In genomic region chr2:8216397-8216796, GRCh38 we compare ENCODE assay signal across 17 cellular contexts.
"Had no signal": no experiment of that assay in that cellular context is flagged by ENCODE, and none has a peak within 500 bp of the region (broad histone marks: within the 10 kb centered on the region; RNA-seq: fewer than 3 reads in every experiment).

No MANE protein-coding gene starts in this region.

- H3K27ac ChIP-seq: dorsolateral prefrontal cortex, gastroesophageal sphincter, left lung, pancreas, SK-N-MC had no signal

- H3K9me3 Mint-ChIP-seq: activated naive CD8-positive, alpha-beta T cell treated with anti-CD3 and anti-CD28 coated beads, Interleukin-2, amount 50 U/mL, for 24 hours; stimulated activated naive B cell treated with anti-CD40 and anti-IgM and Interleukin-4, amounts not matched to agents 10 μg/mL and 1 μg/mL and 100 μg/mL, for 72 hours had no signal

- H3K4me3 ChIP-seq: dorsolateral prefrontal cortex, gastroesophageal sphincter, left lung, pancreas, SK-N-MC, tibial nerve, vagina had no signal

- H3K36me3 Mint-ChIP-seq: stimulated activated naive B cell treated with anti-CD40 and anti-IgM and Interleukin-4, amounts not matched to agents 10 μg/mL and 1 μg/mL and 100 μg/mL, for 72 hours had no signal

- H3K4me1 Mint-ChIP-seq: stimulated activated naive B cell treated with anti-CD40 and anti-IgM and Interleukin-4, amounts not matched to agents 10 μg/mL and 1 μg/mL and 100 μg/mL, for 72 hours had no signal

- H3K36me3 ChIP-seq: gastroesophageal sphincter, left lung, pancreas, tibial nerve, vagina had no signal

- ATAC-seq: activated naive CD8-positive, alpha-beta T cell treated with anti-CD3 and anti-CD28 coated beads, Interleukin-2, amount 50 U/mL, for 24 hours; activated T-helper 17 cell treated with anti-CD3 and anti-CD28 coated beads, Interleukin-2, amount 50 U/mL, for 72 hours; gastroesophageal sphincter; left lung; pancreas; stimulated activated naive B cell treated with anti-CD40 and anti-IgM and Interleukin-4, amounts not matched to agents 10 μg/mL and 1 μg/mL and 100 μg/mL, for 72 hours had no signal

- DNase-seq: activated CD4-positive, alpha-beta T cell treated with anti-CD3 and anti-CD28 coated beads, Interleukin-2, amount 50 U/mL, for 4 hours; activated CD4-positive, CD25-positive, alpha-beta regulatory T cell treated with anti-CD3 and anti-CD28 coated beads, Interleukin-2, amount 50 U/mL, for 72 hours; activated naive CD4-positive, alpha-beta T cell treated with Interleukin-2 at 50 U/mL for 16 hours; activated naive CD8-positive, alpha-beta T cell treated with anti-CD3 and anti-CD28 coated beads, Interleukin-2, amount 50 U/mL, for 24 hours; dorsolateral prefrontal cortex; islet precursor cell; left lung; pancreas; stimulated activated CD4-positive, alpha-beta T cell treated with anti-CD3 and anti-CD28 coated beads, Interleukin-2, amount 100 ng/mL, for 48 hours; stimulated activated naive B cell treated with anti-CD40 and anti-IgM and Interleukin-4, amounts not matched to agents 10 μg/mL and 1 μg/mL and 100 μg/mL, for 72 hours; T-helper 9 cell had no signal

- H3K9me3 ChIP-seq: gastroesophageal sphincter, left lung, pancreas, tibial nerve, vagina had no signal

- H3K4me1 ChIP-seq: left lung, pancreas had no signal

- H3K27me3 ChIP-seq: dorsolateral prefrontal cortex, gastroesophageal sphincter, left lung, pancreas, tibial nerve, vagina had no signal

- H3K27me3 Mint-ChIP-seq: activated naive CD8-positive, alpha-beta T cell treated with anti-CD3 and anti-CD28 coated beads, Interleukin-2, amount 50 U/mL, for 24 hours; activated T-helper 17 cell treated with anti-CD3 and anti-CD28 coated beads, Interleukin-2, amount 50 U/mL, for 72 hours had no signal

- H3K27ac Mint-ChIP-seq: activated naive CD8-positive, alpha-beta T cell treated with anti-CD3 and anti-CD28 coated beads, Interleukin-2, amount 50 U/mL, for 24 hours; activated T-helper 17 cell treated with anti-CD3 and anti-CD28 coated beads, Interleukin-2, amount 50 U/mL, for 72 hours; stimulated activated naive B cell treated with anti-CD40 and anti-IgM and Interleukin-4, amounts not matched to agents 10 μg/mL and 1 μg/mL and 100 μg/mL, for 72 hours had no signal

- H3K4me3 Mint-ChIP-seq: activated naive CD8-positive, alpha-beta T cell treated with anti-CD3 and anti-CD28 coated beads, Interleukin-2, amount 50 U/mL, for 24 hours; activated T-helper 17 cell treated with anti-CD3 and anti-CD28 coated beads, Interleukin-2, amount 50 U/mL, for 72 hours; neural crest cell; stimulated activated naive B cell treated with anti-CD40 and anti-IgM and Interleukin-4, amounts not matched to agents 10 μg/mL and 1 μg/mL and 100 μg/mL, for 72 hours had no signal
